ENCODE assay signal across 8 cellular contexts in the genomic region with DNA sequence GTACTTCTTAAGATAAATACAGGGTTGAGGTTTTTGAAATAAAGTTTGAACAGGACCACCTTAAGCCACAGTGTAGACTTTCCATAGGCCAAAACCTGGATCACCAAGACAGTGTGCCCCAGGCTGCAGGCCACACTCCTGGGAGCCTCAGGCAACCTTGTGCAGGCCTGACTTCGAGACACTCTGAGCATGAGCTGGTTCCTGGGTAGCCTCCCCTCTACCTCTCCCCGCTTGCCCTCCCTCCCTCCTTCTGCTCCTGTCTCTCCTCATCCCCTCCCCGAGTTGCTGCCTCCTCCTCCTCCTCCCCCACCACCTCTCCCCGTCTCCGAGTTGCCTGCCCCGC. TPM values are rescaled to one million over a fixed set of nuclear protein-coding genes. Genes with fewer than 3 reads are reported as not detected.
A peak's percentile ranks its signal among the peaks of the same experiment; 100 is the strongest.
DNase-seq lines count a peak whose midpoint lies in the region; ATAC-seq and TF ChIP-seq lines count a peak whose summit lies in the region.

No MANE protein-coding gene starts in this region.

- H3K27ac ChIP-seq in DOHH2 (ENCODE audit: low read depth, low read length): no peak overlapping the region
- H3K27ac ChIP-seq in angular gyrus (ENCODE audit: low read depth, low read length): peak overlapping the region; percentile 76
- H3K27ac ChIP-seq in lung (ENCODE audit: low read depth in 1 of 2, low read length in 1 of 2): peak overlapping the region; percentile 1 to 71
- peak overlapping the region in 1 of 2 donors; percentile 73 for H3K27ac ChIP-seq in aorta (ENCODE audit: low read depth in 1 of 2, low read length in 2 of 2)

- H3K27me3 ChIP-seq in DOHH2 (ENCODE audit: control insufficient read depth, low read length) (0 out of 2 replicates have a peak, but pooled peaks cover 3% of the 10 kb centered on the region), lung (ENCODE audit: control insufficient read depth, insufficient read depth) (no peaks in the 10 kb centered on the region), aorta (ENCODE audit: control insufficient read depth in 1 of 2, insufficient read depth in 2 of 2, low read length in 1 of 2) (no peaks in the 10 kb centered on the region)

- H3K79me2 ChIP-seq in DOHH2 (ENCODE audit: control insufficient read depth, low read length): no peaks in the 10 kb centered on the region

- intact Hi-C loops in aorta (cut with DNase I): loop anchor here in 1 of 2 donors (2.0 kb wide), 1 partner anchor 19 kb away; no protein-coding TSS in a partner anchor

- DNase-seq in lung (ENCODE audit: low spot score) (no peak), aorta (no peak), GF-D8 (lab: John Stamatoyannopoulos, UW) (no peak)

- H3K4me1 ChIP-seq in DOHH2 (ENCODE audit: control insufficient read depth, low read length) (peaks cover 36% of the 10 kb centered on the region), lung (ENCODE audit: control insufficient read depth in 2 of 2, insufficient read depth in 2 of 2, low read length in 2 of 2) (peaks cover 0 to 10% of the 10 kb centered on the region in 2 donors), aorta (ENCODE audit: control insufficient read depth in 1 of 2, insufficient read depth in 2 of 2, low read length in 2 of 2) (peaks cover 0 to 2% of the 10 kb centered on the region in 2 donors)

- H3F3A ChIP-seq in DOHH2 (ENCODE audit: control insufficient read depth, insufficient read depth): 0 out of 2 replicates have a peak, but pooled peaks cover 6% of the 10 kb centered on the region

- no peaks in the 10 kb centered on the region for H3K9me2 ChIP-seq in DOHH2 (replicated peaks; ENCODE audit: control insufficient read depth, low read length)

- WGBS in lung, 2 donors: 5 to 6% methylated on average over 5 to 6 of the region's 6 CpGs
- 1 to 7% methylated on average over 6 of the region's 6 CpGs for WGBS in aorta, 2 donors

- peak overlapping the region; percentile 72 for H3K4me2 ChIP-seq in DOHH2 (ENCODE audit: low read length)

- no peak for TF ChIP-seq CTCF in DOHH2 (IDR thresholded peaks at IDR 0.05; ENCODE audit: low read depth, low read length, poor library complexity, severe bottlenecking)
- TF ChIP-seq CTCF in lung (IDR thresholded peaks at IDR 0.05; ENCODE audit: control extremely low read depth, extremely low read depth): no peak

- ATAC-seq in HG03039 (IDR thresholded peaks at IDR 0.05; ENCODE audit: unreplicated experiment) (peak; percentile 9), lung (ENCODE audit: insufficient read depth, low FRiP score) (peak; percentile 19), aorta (ENCODE audit: low FRiP score) (peak; percentile 60), GM19452 (IDR thresholded peaks at IDR 0.05; ENCODE audit: unreplicated experiment) (no peak), GM19035 (IDR thresholded peaks at IDR 0.05; ENCODE audit: unreplicated experiment) (no peak)

- H3K36me3 ChIP-seq in DOHH2 (ENCODE audit: control insufficient read depth, low read length) (no peaks in the 10 kb centered on the region), lung (ENCODE audit: control insufficient read depth in 2 of 2, insufficient read depth in 2 of 2, low read length in 2 of 2) (no peaks in the 10 kb centered on the region), aorta (ENCODE audit: control insufficient read depth in 1 of 2, insufficient read depth in 2 of 2, low read length in 1 of 2) (no peaks in the 10 kb centered on the region)

- H4K20me1 ChIP-seq in DOHH2 (ENCODE audit: control insufficient read depth, insufficient read depth, low read depth, low read length): no peaks in the 10 kb centered on the region

- peak overlapping the region; percentile 62 for H3K4me3 ChIP-seq in DOHH2 (ENCODE audit: low read length)
- no peak overlapping the region for H3K4me3 ChIP-seq in lung
- H3K4me3 ChIP-seq in aorta (ENCODE audit: low read length in 2 of 2): no peak overlapping the region

- H3K9me3 ChIP-seq in DOHH2 (ENCODE audit: control insufficient read depth, insufficient read depth, low read length): no peaks in the 10 kb centered on the region
- no peaks in the 10 kb centered on the region for H3K9me3 ChIP-seq in lung (ENCODE audit: control insufficient read depth in 2 of 2, insufficient read depth in 1 of 2, low read length in 1 of 2)
- H3K9me3 ChIP-seq in aorta (ENCODE audit: control insufficient read depth, low read length): no peaks in the 10 kb centered on the region

RNA-seq across cellular contexts. Expression of a gene that starts 10.6 kb away (rescaled TPM):
- total RNA-seq in lung (under 1 TPM in 1 of 2 donors, not detected in 1; 0.37 TPM), aorta (under 1 TPM in 1 of 2 donors, not detected in 1; 0.58 TPM)
- polyA plus RNA-seq in lung (under 1 TPM; 0.10 to 0.22 TPM), aorta (under 1 TPM; 0.26 to 0.50 TPM)

RNA-seq across cellular contexts. Expression of a gene that starts 19.9 kb away (rescaled TPM):
- 10 to 100 TPM; 50.1 to 81.0 TPM for total RNA-seq in lung
- 10 to 100 TPM in 1 of 2 donors, 1 to 10 TPM in 1; 8.1 to 11.6 TPM for polyA plus RNA-seq in lung
- 10 to 100 TPM; 67.6 to 79.3 TPM for total RNA-seq in aorta
- 10 to 100 TPM in 1 of 2 donors, 1 to 10 TPM in 1; 6.6 to 13.5 TPM for polyA plus RNA-seq in aorta

Comparison
In these comparisons a context has a peak if more than half of its experiments do, and no peak if none do; other contexts are left out.
1. ATAC-seq: peak in HG03039 (single experiment), lung (single experiment) and aorta (single experiment); none in GM19452 (single experiment) and GM19035 (single experiment).